25 cellular contexts compared by ENCODE assay signal in the genomic region with DNA sequence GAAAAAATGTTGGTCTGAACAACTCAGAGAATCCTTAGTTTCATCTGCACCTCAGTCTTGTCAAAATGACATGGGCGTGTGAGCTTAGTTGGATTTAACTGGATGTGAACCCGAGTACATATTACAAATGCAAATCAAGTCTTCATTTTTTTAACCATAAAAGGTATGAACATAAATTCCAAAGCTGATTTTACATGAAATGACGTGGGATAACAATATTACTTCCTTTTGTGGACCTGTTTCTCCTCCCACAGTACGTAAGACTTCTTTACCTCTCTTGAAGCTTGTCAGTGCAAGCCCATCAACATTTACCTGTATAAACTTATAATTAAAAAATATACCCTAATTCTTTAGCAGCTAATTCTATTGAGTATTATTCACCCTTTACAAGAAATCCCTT. TPM values are rescaled to one million over a fixed set of nuclear protein-coding genes. Genes with fewer than 3 reads are reported as not detected.
"Had no signal": no experiment of that assay in that cellular context is flagged by ENCODE, and none has a peak within 500 bp of the region (broad histone marks: within the 10 kb centered on the region; RNA-seq: fewer than 3 reads in every experiment).

No MANE protein-coding gene starts in this region.

- H3K27ac ChIP-seq: adrenal gland, ascending aorta, colonic mucosa, dorsolateral prefrontal cortex, lower lobe of right lung, prostate gland, right atrium auricular region, thyroid gland had no signal

- H3K4me1 ChIP-seq: adrenal gland, ascending aorta, colonic mucosa, lower lobe of right lung, prostate gland, right atrium auricular region, thyroid gland had no signal

- H3K4me3 ChIP-seq: adrenal gland, ascending aorta, colonic mucosa, dorsolateral prefrontal cortex, lower lobe of right lung, prostate gland, right atrium auricular region, thyroid gland had no signal

- H3K4me3 Mint-ChIP-seq: activated CD8-positive, alpha-beta T cell treated with anti-CD3 and anti-CD28 coated beads, Interleukin-2, amount 10 ng/mL, durations not matched to agents 7 days and 5 days; activated naive CD8-positive, alpha-beta T cell; central memory CD8-positive, alpha-beta T cell; effector memory CD8-positive, alpha-beta T cell; naive thymus-derived CD8-positive, alpha-beta T cell; stimulated activated naive CD8-positive, alpha-beta T cell treated with anti-CD3 and anti-CD28 coated beads, Interleukin-15, Interleukin-2, amounts not matched to agents 100 ng/mL and 50 ng/mL, for 24 hours had no signal

- H3K4me1 Mint-ChIP-seq: central memory CD8-positive, alpha-beta T cell; naive thymus-derived CD8-positive, alpha-beta T cell had no signal

- H3K9me3 ChIP-seq: adrenal gland, ascending aorta, colonic mucosa, lower lobe of right lung, prostate gland, right atrium auricular region, thyroid gland had no signal

- H3K27me3 ChIP-seq: adrenal gland, ascending aorta, brain microvascular endothelial cell, colonic mucosa, right atrium auricular region, thyroid gland had no signal

- H3K9me3 Mint-ChIP-seq: stimulated activated naive CD8-positive, alpha-beta T cell treated with anti-CD3 and anti-CD28 coated beads, Interleukin-15, Interleukin-2, amounts not matched to agents 100 ng/mL and 50 ng/mL, for 24 hours had no signal

- H3K27me3 Mint-ChIP-seq: central memory CD8-positive, alpha-beta T cell; effector memory CD8-positive, alpha-beta T cell; stimulated activated naive CD8-positive, alpha-beta T cell treated with anti-CD3 and anti-CD28 coated beads, Interleukin-15, Interleukin-2, amounts not matched to agents 100 ng/mL and 50 ng/mL, for 24 hours had no signal

- H3K36me3 Mint-ChIP-seq: activated naive CD8-positive, alpha-beta T cell had no signal

- H3K36me3 ChIP-seq: adrenal gland, ascending aorta, brain microvascular endothelial cell, colonic mucosa, lower lobe of right lung, prostate gland, right atrium auricular region, thyroid gland had no signal

- DNase-seq: activated CD4-positive, alpha-beta T cell treated with anti-CD3 and anti-CD28 coated beads for 1 hour; activated CD4-positive, alpha-beta T cell treated with anti-CD3 and anti-CD28 coated beads, Interleukin-2, amount 50 U/mL, for 1 hour; activated CD8-positive, alpha-beta T cell treated with anti-CD3 and anti-CD28 coated beads, Interleukin-2, amount 10 ng/mL, durations not matched to agents 7 days and 5 days; activated gamma-delta T cell treated with Interleukin-2 at 50 U/mL for 16 hours; activated T-cell treated with anti-CD3 and anti-CD28 coated beads, Interleukin-2, amount 50 U/mL, for 1 hour; adrenal gland; colonic mucosa; dorsolateral prefrontal cortex; effector memory CD8-positive, alpha-beta T cell; foreskin melanocyte; lower lobe of right lung; naive thymus-derived CD8-positive, alpha-beta T cell; stimulated activated CD4-positive, alpha-beta T cell treated with anti-CD3 and anti-CD28 coated beads, Interleukin-12 subunit alpha, Interleukin-12 subunit beta, amount 100 ng/mL, for 4 hours; substantia nigra; T-helper 9 cell; thyroid gland had no signal

- H3K27ac Mint-ChIP-seq: activated CD8-positive, alpha-beta T cell treated with anti-CD3 and anti-CD28 coated beads, Interleukin-2, amount 10 ng/mL, durations not matched to agents 7 days and 5 days; activated naive CD8-positive, alpha-beta T cell; effector memory CD8-positive, alpha-beta T cell; naive thymus-derived CD8-positive, alpha-beta T cell; stimulated activated naive CD8-positive, alpha-beta T cell treated with anti-CD3 and anti-CD28 coated beads, Interleukin-15, Interleukin-2, amounts not matched to agents 100 ng/mL and 50 ng/mL, for 24 hours had no signal

- ATAC-seq: activated CD8-positive, alpha-beta T cell treated with anti-CD3 and anti-CD28 coated beads, Interleukin-2, amount 10 ng/mL, durations not matched to agents 7 days and 5 days; effector memory CD8-positive, alpha-beta T cell; left lobe of liver; lower lobe of right lung; naive thymus-derived CD8-positive, alpha-beta T cell had no signal

RNA-seq across cellular contexts. Expression of a gene that starts 32.6 kb away (rescaled TPM):
- total RNA-seq: activated CD8-positive, alpha-beta T cell treated with anti-CD3 and anti-CD28 coated beads, Interleukin-2, amount 10 ng/mL, durations not matched to agents 7 days and 5 days; naive thymus-derived CD8-positive, alpha-beta T cell; T-helper 1 cell treated with Interleukin-12 subunit alpha and Interleukin-12 subunit beta and Interleukin-4 antibody, amounts not matched to agents 30 ng/mL and 1 ng/mL, for 36 hours had no signal
